Comparison of ENCODE assay signal across 8 cellular contexts in the genomic region with DNA sequence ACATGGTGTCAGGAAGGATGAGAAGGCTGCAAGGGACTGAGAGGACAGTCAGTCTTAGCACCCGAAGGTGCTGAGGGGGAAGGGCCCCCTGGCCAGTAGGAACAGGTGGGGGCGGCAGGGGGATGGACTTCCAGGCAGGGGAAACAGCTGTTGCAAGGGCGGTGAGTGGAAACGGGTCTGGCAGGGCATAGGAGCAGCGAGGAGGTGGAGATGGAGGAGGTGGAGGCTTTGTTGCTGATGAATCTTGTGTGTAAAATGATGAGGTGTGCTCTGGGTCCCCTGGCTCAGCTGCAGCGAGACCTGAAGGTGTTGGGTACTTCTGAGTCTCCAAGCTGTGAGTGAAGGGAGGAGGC. TPM values are rescaled to one million over a fixed set of nuclear protein-coding genes. Genes with fewer than 3 reads are reported as not detected.
DNase-seq lines count a peak whose midpoint lies in the region; ATAC-seq and TF ChIP-seq lines count a peak whose summit lies in the region.

No MANE protein-coding gene starts in this region.

- H3K4me1 ChIP-seq in gastroesophageal sphincter (peaks cover 0 to 65% (median 28%) of the 10 kb centered on the region in 3 donors), skeletal muscle satellite cell (ENCODE audit: control insufficient read depth, insufficient read depth, low read length) (peaks cover 38% of the 10 kb centered on the region)

- H3K27ac Mint-ChIP-seq in T-cell = peak overlapping the region; percentile 82 to 87

- H3K27me3 ChIP-seq in gastroesophageal sphincter = no peaks in the 10 kb centered on the region
- no peaks in the 10 kb centered on the region for H3K27me3 ChIP-seq in skeletal muscle satellite cell (ENCODE audit: control insufficient read depth, insufficient read depth, low read length)

- H3K27me3 Mint-ChIP-seq in T-cell = no peaks in the 10 kb centered on the region

- peak overlapping the region in 1 of 4 donors; percentile 83 for H3K27ac ChIP-seq in gastroesophageal sphincter

- TF ChIP-seq CTCF in GM12875 (IDR thresholded peaks at IDR 0.05; ENCODE audit: borderline replicate concordance, insufficient read depth, low read depth, low read length) (no peak), gastroesophageal sphincter (IDR thresholded peaks at IDR 0.05) (no peak)

- peak overlapping the region; percentile 85 for H3K9ac ChIP-seq in skeletal muscle satellite cell (ENCODE audit: low read depth, low read length)

- H3K4me3 Mint-ChIP-seq in T-cell = peak overlapping the region; percentile 84 to 97 (median 85)

- no peaks in the 10 kb centered on the region for H3K9me3 Mint-ChIP-seq in T-cell

- H3K4me1 Mint-ChIP-seq in T-cell = peaks cover 38 to 49% (median 46%) of the 10 kb centered on the region in 3 donors

- ATAC-seq in T-cell (replicated peaks in 1 of 4) (no peak), gastroesophageal sphincter (no peak), GM19023 (IDR thresholded peaks at IDR 0.05; ENCODE audit: unreplicated experiment) (no peak), HG02885 (IDR thresholded peaks at IDR 0.05; ENCODE audit: poor library complexity, unreplicated experiment) (no peak), GM21390 (IDR thresholded peaks at IDR 0.05; ENCODE audit: unreplicated experiment) (no peak)

- peaks cover 12% of the 10 kb centered on the region for H3K36me3 Mint-ChIP-seq in T-cell

- TF ChIP-seq POLR2A in gastroesophageal sphincter (IDR thresholded peaks at IDR 0.05) = no peak

- H3K4me2 ChIP-seq in skeletal muscle satellite cell (ENCODE audit: low read length) = peak overlapping the region; percentile 99

- DNase-seq in T-cell (no peak), cortex of kidney (lab: John Stamatoyannopoulos, UW) (no peak)

- peak overlapping the region; percentile 82 for H3K4me3 ChIP-seq in GM12875 (ENCODE audit: low read depth, low read length)
- H3K4me3 ChIP-seq in gastroesophageal sphincter = peak overlapping the region; percentile 95
- peak overlapping the region; percentile 93 for H3K4me3 ChIP-seq in skeletal muscle satellite cell (ENCODE audit: low read length)

- no peaks in the 10 kb centered on the region for H3K9me3 ChIP-seq in gastroesophageal sphincter
- no peaks in the 10 kb centered on the region for H3K9me3 ChIP-seq in skeletal muscle satellite cell (replicated peaks; ENCODE audit: low read length)

- 10 to 80% methylated on average over 1 to 6 of the region's 6 CpGs for WGBS in gastroesophageal sphincter (ENCODE audit: low coverage in 1 of 2), 2 donors

- no peak for TF ChIP-seq EP300 in gastroesophageal sphincter (IDR thresholded peaks at IDR 0.05)

- CTCF ChIA-PET in T-cell (lab: Charles Lee) = no interaction called here

- peaks cover 0 to 32% of the 10 kb centered on the region in 2 donors for H3K36me3 ChIP-seq in gastroesophageal sphincter
- peaks cover 20% of the 10 kb centered on the region for H3K36me3 ChIP-seq in skeletal muscle satellite cell (ENCODE audit: insufficient read depth, low read length)

- POLR2A ChIA-PET in T-cell (lab: Charles Lee) = interaction anchor here in 1 of 2 donors (0.6 kb wide), 1 partner anchor 275 kb away, joined by 8 read pairs; no protein-coding TSS in a partner anchor

RNA-seq across cellular contexts. Expression of gene MAP1S, which starts 1.2 kb away (rescaled TPM):
- total RNA-seq in T-cell (10 to 100 TPM; 32.8 to 78.5 (median 66.0) TPM), gastroesophageal sphincter (10 to 100 TPM; 18.8 to 47.3 (median 23.9) TPM)
- total RNA-seq in skeletal muscle satellite cell (2012; rRNA removed) = 20.3 and 31.2 TPM in 2 replicates

RNA-seq across cellular contexts. Expression of gene FCHO1, which starts 30.8 kb away (rescaled TPM):
- total RNA-seq in T-cell (100 to 1,000 TPM in 3 of 5 donors, 10 to 100 TPM in 2; 63.0 to 129 (median 118) TPM), gastroesophageal sphincter (1 to 10 TPM; 1.1 to 4.1 (median 3.2) TPM)
- 1.0 and 1.1 TPM in 2 replicates for total RNA-seq in skeletal muscle satellite cell (2012; rRNA removed)

RNA-seq across cellular contexts. Expression of gene UNC13A, which starts 32.3 kb away (rescaled TPM):
- under 1 TPM in 4 of 5 donors, not detected in 1; 0.07 to 0.18 (median 0.13) TPM for total RNA-seq in T-cell
- total RNA-seq in gastroesophageal sphincter = under 1 TPM; under 0.01 to 0.40 (median 0.15) TPM
- total RNA-seq in skeletal muscle satellite cell (2012; rRNA removed) = 0.22 and 1.3 TPM in 2 replicates

Comparison
In these comparisons a context has a peak if more than half of its experiments do, and no peak if none do; other contexts are left out.
1. RNA of gene FCHO1, which starts 30.8 kb away (total RNA-seq): 63.0 to 129 TPM in T-cell; 1.1 to 4.1 TPM in gastroesophageal sphincter; every median in the first group is over 10 times any median in the second.
2. Peak in every context shown above with its lines, with median percentiles within 50 percentile points of each other: H3K4me3 ChIP-seq.